1 cellular context compared by ENCODE assay signal in the genomic region with DNA sequence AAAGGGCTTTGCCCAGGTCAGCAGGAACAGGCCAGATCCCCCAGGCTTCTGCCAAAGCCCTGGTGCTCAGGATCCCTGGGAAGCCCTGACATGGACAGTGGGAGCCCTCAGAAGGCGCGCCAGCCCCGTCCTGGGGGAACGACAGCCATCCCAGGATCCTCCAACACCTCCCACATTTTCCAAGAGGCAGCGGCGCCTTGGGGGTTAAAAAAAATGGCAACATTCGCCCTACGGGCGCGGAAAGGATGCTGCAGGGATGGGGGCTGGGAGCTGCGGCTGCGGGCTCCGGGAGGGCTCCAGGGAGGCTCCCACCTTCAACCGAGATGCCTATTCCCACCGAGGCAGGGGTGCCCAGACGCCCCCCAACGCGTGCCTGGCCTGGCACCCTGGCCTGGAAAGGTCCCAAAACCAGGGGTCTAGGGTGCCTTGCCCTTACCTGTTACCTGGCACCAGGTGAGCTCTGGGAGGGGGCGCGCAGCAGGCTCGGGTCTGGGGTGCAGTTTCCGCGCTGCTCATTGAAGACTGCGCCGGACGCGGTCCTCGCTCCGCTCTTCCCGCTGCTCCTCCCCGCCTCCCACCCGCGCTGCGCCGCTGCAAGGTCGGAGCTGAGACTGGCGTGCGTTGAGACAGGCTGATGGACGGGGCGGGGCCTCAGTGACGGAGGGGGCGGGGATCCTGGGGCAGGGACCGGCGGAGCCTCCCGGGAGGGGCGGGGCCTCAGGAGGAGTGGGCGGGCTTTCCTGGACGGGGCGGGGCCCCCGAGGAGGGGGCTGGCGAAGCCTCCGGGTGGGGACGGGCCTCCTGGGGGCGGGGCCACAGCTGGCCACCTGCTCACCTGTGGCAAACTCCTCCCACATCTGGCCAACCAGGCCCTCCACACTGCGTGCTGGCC.
TF ChIP-seq lines count a peak whose summit lies in the region.

A gene (minus strand): TSS at position 613 of the 892 bp plus-strand sequence. CDS start 6,228 bp downstream, outside the sequence.

TF ChIP-seq in HepG2, 621 proteins besides CTCF, POLR2A, EP300 and RAD21 (continued from another document and continues in another):
- TF ChIP-seq, protein P1, sequence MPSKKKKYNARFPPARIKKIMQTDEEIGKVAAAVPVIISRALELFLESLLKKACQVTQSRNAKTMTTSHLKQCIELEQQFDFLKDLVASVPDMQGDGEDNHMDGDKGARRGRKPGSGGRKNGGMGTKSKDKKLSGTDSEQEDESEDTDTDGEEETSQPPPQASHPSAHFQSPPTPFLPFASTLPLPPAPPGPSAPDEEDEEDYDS (CRISPR knock-in tag; IDR thresholded peaks at IDR 0.05): peak; percentile 60; the same call in 1 of the 2 replicates
- no peak for TF ChIP-seq FOXK2 (IDR thresholded peaks at IDR 0.05)
- TF ChIP-seq POLR2AphosphoS5 (IDR thresholded peaks at IDR 0.05; ENCODE audit: low read depth, low read length): peak; percentile 60
- TF ChIP-seq, protein P2, sequence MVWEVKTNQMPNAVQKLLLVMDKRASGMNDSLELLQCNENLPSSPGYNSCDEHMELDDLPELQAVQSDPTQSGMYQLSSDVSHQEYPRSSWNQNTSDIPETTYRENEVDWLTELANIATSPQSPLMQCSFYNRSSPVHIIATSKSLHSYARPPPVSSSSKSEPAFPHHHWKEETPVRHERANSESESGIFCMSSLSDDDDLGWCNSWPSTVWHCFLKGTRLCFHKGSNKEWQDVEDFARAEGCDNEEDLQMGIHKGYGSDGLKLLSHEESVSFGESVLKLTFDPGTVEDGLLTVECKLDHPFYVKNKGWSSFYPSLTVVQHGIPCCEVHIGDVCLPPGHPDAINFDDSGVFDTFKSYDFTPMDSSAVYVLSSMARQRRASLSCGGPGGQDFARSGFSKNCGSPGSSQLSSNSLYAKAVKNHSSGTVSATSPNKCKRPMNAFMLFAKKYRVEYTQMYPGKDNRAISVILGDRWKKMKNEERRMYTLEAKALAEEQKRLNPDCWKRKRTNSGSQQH (CRISPR knock-in tag; IDR thresholded peaks at IDR 0.05; ENCODE audit: low read depth): 0 out of 2 replicates have a peak, but pooled peaks have one; percentile 7
- peak; percentile 94 for TF ChIP-seq ZEB1 (IDR thresholded peaks at IDR 0.05; ENCODE audit: insufficient replicate concordance, low read depth)
- TF ChIP-seq REXO4 (CRISPR knock-in tag; IDR thresholded peaks at IDR 0.05; ENCODE audit: borderline replicate concordance): no peak
- TF ChIP-seq MIER3 (CRISPR knock-in tag; IDR thresholded peaks at IDR 0.05; ENCODE audit: borderline replicate concordance): no peak
- no peak for TF ChIP-seq ZNF564 (CRISPR knock-in tag; IDR thresholded peaks at IDR 0.05)
- no peak for TF ChIP-seq ZNF329 (CRISPR knock-in tag; IDR thresholded peaks at IDR 0.05; ENCODE audit: low read depth)
- TF ChIP-seq ZNF557 (CRISPR knock-in tag; IDR thresholded peaks at IDR 0.05): 0 out of 2 replicates have a peak, but pooled peaks have one; percentile 35
- TF ChIP-seq NFKB2 (CRISPR knock-in tag; IDR thresholded peaks at IDR 0.05; ENCODE audit: borderline replicate concordance): peak; percentile 49; the same call in 1 of the 2 replicates
- peak; percentile 14; the same call in 1 of the 2 replicates for TF ChIP-seq DMAP1 (CRISPR knock-in tag; IDR thresholded peaks at IDR 0.05)
- 0 out of 2 replicates have a peak, but pooled peaks have one; percentile 19 for TF ChIP-seq SALL2 (CRISPR knock-in tag; IDR thresholded peaks at IDR 0.05)
- no peak for TF ChIP-seq PHF20 (CRISPR knock-in tag; IDR thresholded peaks at IDR 0.05)
- TF ChIP-seq, protein P3, sequence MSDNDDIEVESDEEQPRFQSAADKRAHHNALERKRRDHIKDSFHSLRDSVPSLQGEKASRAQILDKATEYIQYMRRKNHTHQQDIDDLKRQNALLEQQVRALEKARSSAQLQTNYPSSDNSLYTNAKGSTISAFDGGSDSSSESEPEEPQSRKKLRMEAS (IDR thresholded peaks at IDR 0.05): peak; percentile 67; the same call in 1 of the 2 replicates
- peak; percentile 50; the same call in 1 of the 2 replicates for TF ChIP-seq ZFX (CRISPR knock-in tag; IDR thresholded peaks at IDR 0.05; ENCODE audit: low read depth)
- TF ChIP-seq REPIN1 (CRISPR knock-in tag; IDR thresholded peaks at IDR 0.05; ENCODE audit: borderline replicate concordance, low read depth): 0 out of 2 replicates have a peak, but pooled peaks have one; percentile 32
- no peak for TF ChIP-seq ZNF543 (CRISPR knock-in tag; IDR thresholded peaks at IDR 0.05)
- TF ChIP-seq ARHGAP35 (CRISPR knock-in tag; IDR thresholded peaks at IDR 0.05; ENCODE audit: borderline replicate concordance): 0 out of 2 replicates have a peak, but pooled peaks have one; percentile 40
- TF ChIP-seq, protein P4, sequence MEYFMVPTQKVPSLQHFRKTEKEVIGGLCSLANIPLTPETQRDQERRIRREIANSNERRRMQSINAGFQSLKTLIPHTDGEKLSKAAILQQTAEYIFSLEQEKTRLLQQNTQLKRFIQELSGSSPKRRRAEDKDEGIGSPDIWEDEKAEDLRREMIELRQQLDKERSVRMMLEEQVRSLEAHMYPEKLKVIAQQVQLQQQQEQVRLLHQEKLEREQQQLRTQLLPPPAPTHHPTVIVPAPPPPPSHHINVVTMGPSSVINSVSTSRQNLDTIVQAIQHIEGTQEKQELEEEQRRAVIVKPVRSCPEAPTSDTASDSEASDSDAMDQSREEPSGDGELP (IDR thresholded peaks at IDR 0.05; ENCODE audit: borderline replicate concordance, low read depth): peak; percentile 77; the same call in 1 of the 2 replicates
- no peak for TF ChIP-seq ZNF816 (CRISPR knock-in tag; IDR thresholded peaks at IDR 0.05; ENCODE audit: borderline replicate concordance)
- peak; percentile 37; the same call in 1 of the 2 replicates for TF ChIP-seq SIN3A (IDR thresholded peaks at IDR 0.05; ENCODE audit: borderline replicate concordance, low read depth, low read length)
- TF ChIP-seq ZNF577 (CRISPR knock-in tag; IDR thresholded peaks at IDR 0.05; ENCODE audit: borderline replicate concordance, low read depth): no peak
- TF ChIP-seq ZNF788 (CRISPR knock-in tag; IDR thresholded peaks at IDR 0.05; ENCODE audit: borderline replicate concordance): 0 out of 2 replicates have a peak, but pooled peaks have one; percentile 13
- TF ChIP-seq FOXO1 (CRISPR knock-in tag; IDR thresholded peaks at IDR 0.05): peak; percentile 36; the same call in 1 of the 2 replicates
- peak; percentile 65 for TF ChIP-seq RBFOX2 (IDR thresholded peaks at IDR 0.05; ENCODE audit: low read depth, low read length)
- peak; percentile 31; the same call in 1 of the 2 replicates for TF ChIP-seq ZBTB7B (CRISPR knock-in tag; IDR thresholded peaks at IDR 0.05)
- TF ChIP-seq, protein P5, sequence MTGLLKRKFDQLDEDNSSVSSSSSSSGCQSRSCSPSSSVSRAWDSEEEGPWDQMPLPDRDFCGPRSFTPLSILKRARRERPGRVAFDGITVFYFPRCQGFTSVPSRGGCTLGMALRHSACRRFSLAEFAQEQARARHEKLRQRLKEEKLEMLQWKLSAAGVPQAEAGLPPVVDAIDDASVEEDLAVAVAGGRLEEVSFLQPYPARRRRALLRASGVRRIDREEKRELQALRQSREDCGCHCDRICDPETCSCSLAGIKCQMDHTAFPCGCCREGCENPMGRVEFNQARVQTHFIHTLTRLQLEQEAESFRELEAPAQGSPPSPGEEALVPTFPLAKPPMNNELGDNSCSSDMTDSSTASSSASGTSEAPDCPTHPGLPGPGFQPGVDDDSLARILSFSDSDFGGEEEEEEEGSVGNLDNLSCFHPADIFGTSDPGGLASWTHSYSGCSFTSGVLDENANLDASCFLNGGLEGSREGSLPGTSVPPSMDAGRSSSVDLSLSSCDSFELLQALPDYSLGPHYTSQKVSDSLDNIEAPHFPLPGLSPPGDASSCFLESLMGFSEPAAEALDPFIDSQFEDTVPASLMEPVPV (CRISPR knock-in tag; IDR thresholded peaks at IDR 0.05): 0 out of 2 replicates have a peak, but pooled peaks have one; percentile 61
- TF ChIP-seq, protein P6, sequence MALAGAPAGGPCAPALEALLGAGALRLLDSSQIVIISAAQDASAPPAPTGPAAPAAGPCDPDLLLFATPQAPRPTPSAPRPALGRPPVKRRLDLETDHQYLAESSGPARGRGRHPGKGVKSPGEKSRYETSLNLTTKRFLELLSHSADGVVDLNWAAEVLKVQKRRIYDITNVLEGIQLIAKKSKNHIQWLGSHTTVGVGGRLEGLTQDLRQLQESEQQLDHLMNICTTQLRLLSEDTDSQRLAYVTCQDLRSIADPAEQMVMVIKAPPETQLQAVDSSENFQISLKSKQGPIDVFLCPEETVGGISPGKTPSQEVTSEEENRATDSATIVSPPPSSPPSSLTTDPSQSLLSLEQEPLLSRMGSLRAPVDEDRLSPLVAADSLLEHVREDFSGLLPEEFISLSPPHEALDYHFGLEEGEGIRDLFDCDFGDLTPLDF (CRISPR knock-in tag; IDR thresholded peaks at IDR 0.05): peak; percentile 32; the same call in 1 of the 2 replicates
- TF ChIP-seq MAZ (IDR thresholded peaks at IDR 0.05; ENCODE audit: borderline replicate concordance, low read depth, low read length): peak; percentile 73; the same call in 1 of the 2 replicates
- 0 out of 2 replicates have a peak, but pooled peaks have one; percentile 41 for TF ChIP-seq MAZ (CRISPR knock-in tag; IDR thresholded peaks at IDR 0.05; ENCODE audit: low read depth)
- TF ChIP-seq HDAC1 (CRISPR knock-in tag; IDR thresholded peaks at IDR 0.05): peak; percentile 55; the same call in 1 of the 2 replicates
- peak; percentile 35; the same call in 1 of the 2 replicates for TF ChIP-seq KAT8 (CRISPR knock-in tag; IDR thresholded peaks at IDR 0.05)
- TF ChIP-seq ZNF263 (CRISPR knock-in tag; IDR thresholded peaks at IDR 0.05): peak; percentile 98
- TF ChIP-seq, protein P7, sequence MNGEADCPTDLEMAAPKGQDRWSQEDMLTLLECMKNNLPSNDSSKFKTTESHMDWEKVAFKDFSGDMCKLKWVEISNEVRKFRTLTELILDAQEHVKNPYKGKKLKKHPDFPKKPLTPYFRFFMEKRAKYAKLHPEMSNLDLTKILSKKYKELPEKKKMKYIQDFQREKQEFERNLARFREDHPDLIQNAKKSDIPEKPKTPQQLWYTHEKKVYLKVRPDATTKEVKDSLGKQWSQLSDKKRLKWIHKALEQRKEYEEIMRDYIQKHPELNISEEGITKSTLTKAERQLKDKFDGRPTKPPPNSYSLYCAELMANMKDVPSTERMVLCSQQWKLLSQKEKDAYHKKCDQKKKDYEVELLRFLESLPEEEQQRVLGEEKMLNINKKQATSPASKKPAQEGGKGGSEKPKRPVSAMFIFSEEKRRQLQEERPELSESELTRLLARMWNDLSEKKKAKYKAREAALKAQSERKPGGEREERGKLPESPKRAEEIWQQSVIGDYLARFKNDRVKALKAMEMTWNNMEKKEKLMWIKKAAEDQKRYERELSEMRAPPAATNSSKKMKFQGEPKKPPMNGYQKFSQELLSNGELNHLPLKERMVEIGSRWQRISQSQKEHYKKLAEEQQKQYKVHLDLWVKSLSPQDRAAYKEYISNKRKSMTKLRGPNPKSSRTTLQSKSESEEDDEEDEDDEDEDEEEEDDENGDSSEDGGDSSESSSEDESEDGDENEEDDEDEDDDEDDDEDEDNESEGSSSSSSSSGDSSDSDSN (CRISPR knock-in tag; IDR thresholded peaks at IDR 0.05): peak; percentile 71
- TF ChIP-seq ZNF773 (CRISPR knock-in tag; IDR thresholded peaks at IDR 0.05; ENCODE audit: borderline replicate concordance): no peak
- TF ChIP-seq ZBTB7A (CRISPR knock-in tag; IDR thresholded peaks at IDR 0.05): no peak
- no peak for TF ChIP-seq SP1 (IDR thresholded peaks at IDR 0.05)
- peak; percentile 53; the same call in 1 of the 2 replicates for TF ChIP-seq SP1 (CRISPR knock-in tag; IDR thresholded peaks at IDR 0.05)
- TF ChIP-seq FLYWCH1 (CRISPR knock-in tag; IDR thresholded peaks at IDR 0.05): no peak
- TF ChIP-seq, protein P8, sequence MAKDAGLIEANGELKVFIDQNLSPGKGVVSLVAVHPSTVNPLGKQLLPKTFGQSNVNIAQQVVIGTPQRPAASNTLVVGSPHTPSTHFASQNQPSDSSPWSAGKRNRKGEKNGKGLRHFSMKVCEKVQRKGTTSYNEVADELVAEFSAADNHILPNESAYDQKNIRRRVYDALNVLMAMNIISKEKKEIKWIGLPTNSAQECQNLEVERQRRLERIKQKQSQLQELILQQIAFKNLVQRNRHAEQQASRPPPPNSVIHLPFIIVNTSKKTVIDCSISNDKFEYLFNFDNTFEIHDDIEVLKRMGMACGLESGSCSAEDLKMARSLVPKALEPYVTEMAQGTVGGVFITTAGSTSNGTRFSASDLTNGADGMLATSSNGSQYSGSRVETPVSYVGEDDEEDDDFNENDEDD (CRISPR knock-in tag; IDR thresholded peaks at IDR 0.05; ENCODE audit: borderline replicate concordance): peak; percentile 53; the same call in 1 of the 2 replicates
- TF ChIP-seq, protein P9, sequence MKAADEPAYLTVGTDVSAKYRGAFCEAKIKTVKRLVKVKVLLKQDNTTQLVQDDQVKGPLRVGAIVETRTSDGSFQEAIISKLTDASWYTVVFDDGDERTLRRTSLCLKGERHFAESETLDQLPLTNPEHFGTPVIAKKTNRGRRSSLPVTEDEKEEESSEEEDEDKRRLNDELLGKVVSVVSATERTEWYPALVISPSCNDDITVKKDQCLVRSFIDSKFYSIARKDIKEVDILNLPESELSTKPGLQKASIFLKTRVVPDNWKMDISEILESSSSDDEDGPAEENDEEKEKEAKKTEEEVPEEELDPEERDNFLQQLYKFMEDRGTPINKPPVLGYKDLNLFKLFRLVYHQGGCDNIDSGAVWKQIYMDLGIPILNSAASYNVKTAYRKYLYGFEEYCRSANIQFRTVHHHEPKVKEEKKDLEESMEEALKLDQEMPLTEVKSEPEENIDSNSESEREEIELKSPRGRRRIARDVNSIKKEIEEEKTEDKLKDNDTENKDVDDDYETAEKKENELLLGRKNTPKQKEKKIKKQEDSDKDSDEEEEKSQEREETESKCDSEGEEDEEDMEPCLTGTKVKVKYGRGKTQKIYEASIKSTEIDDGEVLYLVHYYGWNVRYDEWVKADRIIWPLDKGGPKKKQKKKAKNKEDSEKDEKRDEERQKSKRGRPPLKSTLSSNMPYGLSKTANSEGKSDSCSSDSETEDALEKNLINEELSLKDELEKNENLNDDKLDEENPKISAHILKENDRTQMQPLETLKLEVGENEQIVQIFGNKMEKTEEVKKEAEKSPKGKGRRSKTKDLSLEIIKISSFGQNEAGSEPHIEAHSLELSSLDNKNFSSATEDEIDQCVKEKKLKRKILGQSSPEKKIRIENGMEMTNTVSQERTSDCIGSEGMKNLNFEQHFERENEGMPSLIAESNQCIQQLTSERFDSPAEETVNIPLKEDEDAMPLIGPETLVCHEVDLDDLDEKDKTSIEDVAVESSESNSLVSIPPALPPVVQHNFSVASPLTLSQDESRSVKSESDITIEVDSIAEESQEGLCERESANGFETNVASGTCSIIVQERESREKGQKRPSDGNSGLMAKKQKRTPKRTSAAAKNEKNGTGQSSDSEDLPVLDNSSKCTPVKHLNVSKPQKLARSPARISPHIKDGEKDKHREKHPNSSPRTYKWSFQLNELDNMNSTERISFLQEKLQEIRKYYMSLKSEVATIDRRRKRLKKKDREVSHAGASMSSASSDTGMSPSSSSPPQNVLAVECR (CRISPR knock-in tag; IDR thresholded peaks at IDR 0.05; ENCODE audit: borderline replicate concordance): peak; percentile 72; the same call in 1 of the 2 replicates
- 0 out of 2 replicates have a peak, but pooled peaks have one; percentile 18 for TF ChIP-seq HNF4A (CRISPR knock-in tag; IDR thresholded peaks at IDR 0.05)
- TF ChIP-seq IRF2 (CRISPR knock-in tag; IDR thresholded peaks at IDR 0.05): 0 out of 2 replicates have a peak, but pooled peaks have one; percentile 39
